33 cellular contexts compared by ENCODE assay signal in the genomic region with DNA sequence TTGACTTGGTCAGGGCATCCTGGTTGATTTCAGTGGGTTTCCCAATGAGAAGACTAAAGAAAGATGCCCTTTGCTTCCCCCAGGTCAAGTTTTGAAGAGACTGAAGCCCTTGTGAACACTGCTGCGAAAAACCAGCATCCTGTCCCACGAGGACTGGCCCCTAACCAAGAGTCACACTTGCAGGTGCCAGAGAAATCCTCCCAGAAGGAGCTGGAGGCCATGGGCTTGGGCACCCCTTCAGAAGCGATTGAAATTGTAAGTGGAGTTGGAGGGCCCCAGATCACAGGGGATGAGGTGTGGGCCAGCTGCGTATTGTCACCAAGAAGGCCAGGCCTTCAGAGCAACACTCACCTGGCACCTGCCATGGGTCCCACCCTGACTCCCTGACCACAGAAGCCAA. TPM values are rescaled to one million over a fixed set of nuclear protein-coding genes. Genes with fewer than 3 reads are reported as not detected.
"Had no signal": no experiment of that assay in that cellular context is flagged by ENCODE, and none has a peak within 500 bp of the region (broad histone marks: within the 10 kb centered on the region; RNA-seq: fewer than 3 reads in every experiment).

No MANE protein-coding gene starts in this region.

- H3K9me3 Mint-ChIP-seq: activated B cell treated with CpG ODN at 0.5 μM for 24 hours; activated CD8-positive, alpha-beta T cell treated with anti-CD3 and anti-CD28 coated beads for 36 hours; activated T-cell treated with anti-CD3 and anti-CD28 coated beads, Interleukin-2, amount 50 U/mL, for 4 hours; activated T-helper 17 cell treated with anti-CD3 and anti-CD28 coated beads, Interleukin-2, amount 50 U/mL, for 72 hours; T-helper 2 cell treated with Interferon-gamma antibody and Interleukin-4, amounts not matched to agents 5 μg/mL and 100 μg/mL, for 36 hours had no signal

- H3K4me1 ChIP-seq: colonic mucosa, esophagus squamous epithelium had no signal

- H3K36me3 ChIP-seq: colonic mucosa had no signal

- H3K27me3 ChIP-seq: brain microvascular endothelial cell, colonic mucosa, esophagus squamous epithelium had no signal

- H3K4me3 Mint-ChIP-seq: activated B cell treated with CpG ODN at 0.5 μM for 24 hours; activated CD8-positive, alpha-beta T cell treated with anti-CD3 and anti-CD28 coated beads for 36 hours; activated naive CD8-positive, alpha-beta T cell; activated T-cell treated with anti-CD3 and anti-CD28 coated beads, Interleukin-2, amount 50 U/mL, for 4 hours; activated T-helper 17 cell treated with anti-CD3 and anti-CD28 coated beads, Interleukin-2, amount 50 U/mL, for 72 hours; T-helper 17 cell; T-helper 2 cell treated with Interferon-gamma antibody and Interleukin-4, amounts not matched to agents 5 μg/mL and 100 μg/mL, for 36 hours had no signal

- H3K4me3 ChIP-seq: colonic mucosa, esophagus squamous epithelium had no signal

- ATAC-seq: activated CD4-positive, CD25-positive, alpha-beta regulatory T cell treated with anti-CD3 and anti-CD28 coated beads, Interleukin-2, amount 50 U/mL, for 24 hours; activated CD8-positive, alpha-beta T cell treated with anti-CD3 and anti-CD28 coated beads for 36 hours; activated T-helper 17 cell treated with anti-CD3 and anti-CD28 coated beads, Interleukin-2, amount 50 U/mL, for 72 hours; T-helper 17 cell had no signal

- H3K27me3 Mint-ChIP-seq: activated B cell treated with CpG ODN at 0.5 μM for 24 hours had no signal

- H3K9me3 ChIP-seq: colonic mucosa, esophagus squamous epithelium had no signal

- H3K27ac ChIP-seq: brain microvascular endothelial cell, colonic mucosa, epithelial cell of prostate, esophagus squamous epithelium, WERI-Rb-1 had no signal

- H3K36me3 Mint-ChIP-seq: activated naive CD8-positive, alpha-beta T cell had no signal

- H3K27ac Mint-ChIP-seq: activated B cell treated with CpG ODN at 0.5 μM for 24 hours; activated CD8-positive, alpha-beta T cell treated with anti-CD3 and anti-CD28 coated beads for 36 hours; activated naive CD8-positive, alpha-beta T cell; activated T-helper 17 cell treated with anti-CD3 and anti-CD28 coated beads, Interleukin-2, amount 50 U/mL, for 72 hours; T-helper 17 cell; T-helper 2 cell treated with Interferon-gamma antibody and Interleukin-4, amounts not matched to agents 5 μg/mL and 100 μg/mL, for 36 hours had no signal

- H3K4me1 Mint-ChIP-seq: activated B cell treated with CpG ODN at 0.5 μM for 24 hours; activated T-helper 17 cell treated with anti-CD3 and anti-CD28 coated beads, Interleukin-2, amount 50 U/mL, for 72 hours had no signal

- DNase-seq: activated B cell treated with CpG ODN at 0.5 μM for 24 hours; activated CD4-positive, alpha-beta T cell treated with anti-CD3 and anti-CD28 coated beads for 48 hours; activated CD4-positive, alpha-beta T cell treated with anti-CD3 and anti-CD28 coated beads, Interleukin-2, amount 50 U/mL, for 1 hour; activated CD4-positive, alpha-beta T cell treated with anti-CD3 and anti-CD28 coated beads, Interleukin-2, amount 50 U/mL, for 48 hours; activated CD8-positive, alpha-beta memory T cell treated with anti-CD3 and anti-CD28 coated beads for 24 hours; activated CD8-positive, alpha-beta T cell treated with anti-CD3 and anti-CD28 coated beads for 36 hours; activated effector memory CD4-positive, alpha-beta T cell treated with Interleukin-2 at 50 U/mL for 16 hours; activated gamma-delta T cell treated with Interleukin-2 at 50 U/mL for 16 hours; activated naive CD4-positive, alpha-beta T cell treated with anti-CD3 and anti-CD28 coated beads, Interleukin-2, amount 50 U/mL, for 16 hours; activated naive CD4-positive, alpha-beta T cell treated with Interleukin-2 at 50 U/mL for 16 hours; activated T-cell treated with anti-CD3 and anti-CD28 coated beads, Interleukin-2, amount 50 U/mL, for 4 hours; amniotic stem cell; anterior cingulate cortex; brain microvascular endothelial cell; central memory CD4-positive, alpha-beta T cell; cerebellar nuclear complex; colonic mucosa; effector CD8-positive, alpha-beta T cell; esophagus squamous epithelium; foreskin melanocyte; T-helper 1 cell; T-helper 17 cell; T1000; WERI-Rb-1 had no signal

RNA-seq across cellular contexts. Expression of a gene that starts 43.3 kb away (rescaled TPM):
- total RNA-seq: activated B cell treated with CpG ODN at 0.5 μM for 24 hours; activated CD8-positive, alpha-beta T cell treated with anti-CD3 and anti-CD28 coated beads for 36 hours; activated T-cell treated with anti-CD3 and anti-CD28 coated beads, Interleukin-2, amount 50 U/mL, for 4 hours; activated T-helper 17 cell treated with anti-CD3 and anti-CD28 coated beads, Interleukin-2, amount 50 U/mL, for 72 hours; astrocyte; endothelial cell of umbilical vein; esophagus squamous epithelium; fibroblast of lung; fibroblast of villous mesenchyme; T-helper 17 cell had no signal
